Comparison of ENCODE assay signal across 13 cellular contexts in the genomic region with DNA sequence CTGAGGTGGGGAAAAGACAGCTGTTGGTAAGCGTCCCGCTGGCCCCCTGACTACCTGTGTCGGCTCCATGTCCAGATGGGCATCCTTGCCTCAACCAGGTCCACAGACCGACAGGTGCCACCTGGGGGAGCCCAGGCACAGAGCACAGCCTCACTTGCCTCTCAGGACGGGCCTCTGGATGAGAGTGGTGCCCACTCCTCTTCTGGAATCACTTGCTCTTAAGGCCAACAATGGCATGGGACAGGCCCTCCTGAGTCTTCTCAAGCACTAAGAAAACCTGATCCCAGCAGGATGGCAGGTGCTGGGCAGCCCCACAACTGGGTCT. TPM values are rescaled to one million over a fixed set of nuclear protein-coding genes. Genes with fewer than 3 reads are reported as not detected.
DNase-seq lines count a peak whose midpoint lies in the region; ATAC-seq and TF ChIP-seq lines count a peak whose summit lies in the region.
"Had no signal": no experiment of that assay in that cellular context is flagged by ENCODE, and none has a peak within 500 bp of the region (broad histone marks: within the 10 kb centered on the region; RNA-seq: fewer than 3 reads in every experiment).

No MANE protein-coding gene starts in this region.

- no peaks in the 10 kb centered on the region for H3K9me3 Mint-ChIP-seq in CD8-positive, alpha-beta T cell
- H3K9me3 Mint-ChIP-seq: memory B cell had no signal

- no peak overlapping the region for H3K4me3 ChIP-seq in CD8-positive, alpha-beta T cell (ENCODE audit: low read depth, low read length)
- H3K4me3 ChIP-seq in esophagus (ENCODE audit: low read depth in 1 of 2, low read length in 2 of 2) = no peak overlapping the region
- H3K4me3 ChIP-seq in skeletal muscle tissue (ENCODE audit: low read length in 3 of 3) = no peak overlapping the region

- peaks cover 32% of the 10 kb centered on the region for H3K4me1 Mint-ChIP-seq in CD8-positive, alpha-beta T cell (ENCODE audit: low read depth)

- peaks cover 9% of the 10 kb centered on the region for H3K4me1 ChIP-seq in CD8-positive, alpha-beta T cell (ENCODE audit: insufficient read depth, low read length)
- H3K4me1 ChIP-seq in esophagus (ENCODE audit: control insufficient read depth in 2 of 2, insufficient read depth in 2 of 2, low read length in 1 of 2) = peaks cover 16 to 38% of the 10 kb centered on the region in 2 donors
- H3K4me1 ChIP-seq in skeletal muscle tissue (ENCODE audit: control insufficient read depth in 3 of 3, insufficient read depth in 3 of 3, low read length in 3 of 3) = peaks cover 48 to 58% (median 55%) of the 10 kb centered on the region in 3 donors

- intact Hi-C loops in CD8-positive, alpha-beta T cell (cut with DNase I, micrococcal nuclease) = no loop called here

- POLR2A ChIA-PET in CD8-positive, alpha-beta T cell (lab: Charles Lee) = no interaction called here
- POLR2A ChIA-PET in RWPE1 (lab: Yijun Ruan, JAX; ENCODE audit: low non-redundant PET) = interaction anchor here (0.6 to 0.7 kb wide), 3 partner anchors 19 to 172 kb away, joined by 3 to 5 read pairs (median 3); no protein-coding TSS in a partner anchor

- H3K36me3 ChIP-seq in CD8-positive, alpha-beta T cell (ENCODE audit: insufficient read depth, low read length) = peaks cover 79% of the 10 kb centered on the region
- H3K36me3 ChIP-seq in esophagus (ENCODE audit: control insufficient read depth in 2 of 2, insufficient read depth in 2 of 2, low read length in 1 of 2) (peaks cover 19 to 77% of the 10 kb centered on the region in 2 donors), skeletal muscle tissue (ENCODE audit: control insufficient read depth in 3 of 3, insufficient read depth in 3 of 3, low read length in 3 of 3) (peaks cover 68 to 73% (median 73%) of the 10 kb centered on the region in 3 donors)

- DNase-seq in CD8-positive, alpha-beta T cell = peak in 1 of 7 experiments; percentile 20
- DNase-seq in RWPE1 (ENCODE audit: low spot score) = no peak
- no peak for DNase-seq in activated CD4-positive, CD25-positive, alpha-beta regulatory T cell (lab: John Stamatoyannopoulos, UW)
- DNase-seq in SIG-M5 treated with dmso at 0.1 percent for 504 hours (lab: John Stamatoyannopoulos, UW; ENCODE audit: unreplicated experiment) = no peak
- DNase-seq: activated effector memory CD4-positive, alpha-beta T cell treated with anti-CD3 and anti-CD28 coated beads, Interleukin-2, amount 50 U/mL, for 16 hours; NCI-H446; RPMI8226 had no signal

- no peaks in the 10 kb centered on the region for H3K27me3 Mint-ChIP-seq in CD8-positive, alpha-beta T cell (ENCODE audit: low read depth)
- H3K27me3 Mint-ChIP-seq: memory B cell had no signal

- no peaks in the 10 kb centered on the region for H3K9me3 ChIP-seq in CD8-positive, alpha-beta T cell (ENCODE audit: low read length)
- H3K9me3 ChIP-seq in esophagus (ENCODE audit: control insufficient read depth in 2 of 2, insufficient read depth in 1 of 2, low read depth in 1 of 2, low read length in 1 of 2) (no peaks in the 10 kb centered on the region), skeletal muscle tissue (ENCODE audit: control insufficient read depth in 3 of 3, low read length in 3 of 3) (no peaks in the 10 kb centered on the region)

- H3K36me3 Mint-ChIP-seq in CD8-positive, alpha-beta T cell = peaks cover 84% of the 10 kb centered on the region

- 54 to 65% methylated on average over 5 of the region's 5 CpGs for WGBS in esophagus, 2 donors

- H3K9ac ChIP-seq in skeletal muscle tissue (ENCODE audit: low read depth in 1 of 3, low read length in 3 of 3) = peak overlapping the region in 2 of 3 donors; percentile 51 to 66
- H3K9ac ChIP-seq: KMS-11 had no signal

- TF ChIP-seq CTCF in CD8-positive, alpha-beta T cell (IDR thresholded peaks at IDR 0.05) = no peak
- TF ChIP-seq CTCF in RWPE1 (conservative IDR thresholded peaks at IDR 0.05; ENCODE audit: low read depth) = no peak

- CTCF ChIA-PET in CD8-positive, alpha-beta T cell (lab: Charles Lee) = interaction anchor here (0.6 to 1.3 kb wide), 3 partner anchors 10 to 18 kb away, joined by 3 to 6 read pairs (median 3); no protein-coding TSS in a partner anchor
- CTCF ChIA-PET in RWPE1 (lab: Yijun Ruan, JAX) = interaction anchor here (0.7 kb wide), 1 partner anchor 216 kb away, joined by 3 read pairs; no protein-coding TSS in a partner anchor

- peak overlapping the region; percentile 22 for H3K27ac Mint-ChIP-seq in CD8-positive, alpha-beta T cell

- H3K27me3 ChIP-seq in CD8-positive, alpha-beta T cell (ENCODE audit: insufficient read depth, low read length) = no peaks in the 10 kb centered on the region
- H3K27me3 ChIP-seq in esophagus (ENCODE audit: control insufficient read depth in 1 of 2, insufficient read depth in 2 of 2, low read length in 2 of 2) (no peaks in the 10 kb centered on the region), skeletal muscle tissue (ENCODE audit: control insufficient read depth in 3 of 3, insufficient read depth in 3 of 3, low read length in 3 of 3) (no peaks in the 10 kb centered on the region)

- ATAC-seq in CD8-positive, alpha-beta T cell = no peak
- no peak for ATAC-seq in HG03442 (IDR thresholded peaks at IDR 0.05; ENCODE audit: unreplicated experiment)
- ATAC-seq in HG03139 (IDR thresholded peaks at IDR 0.05; ENCODE audit: unreplicated experiment) = no peak

- H3K27ac ChIP-seq in CD8-positive, alpha-beta T cell (ENCODE audit: low read depth, low read length) = no peak overlapping the region
- peak overlapping the region; percentile 99 for H3K27ac ChIP-seq in RWPE1
- peak overlapping the region; percentile 57 to 89 for H3K27ac ChIP-seq in esophagus (ENCODE audit: low read depth in 2 of 2, low read length in 1 of 2)
- peak overlapping the region; percentile 72 for H3K27ac ChIP-seq in skeletal muscle tissue (ENCODE audit: low read depth, low read length)
- H3K27ac ChIP-seq: KMS-11 had no signal

- no peak overlapping the region for H3K4me3 Mint-ChIP-seq in CD8-positive, alpha-beta T cell
- H3K4me3 Mint-ChIP-seq: memory B cell had no signal

RNA-seq across cellular contexts. Expression of a gene that starts 17.2 kb away (rescaled TPM):
- 100 to 1,000 TPM in 1 of 2 experiments, 10 to 100 TPM in 1; 94.0 to 103 TPM for total RNA-seq in CD8-positive, alpha-beta T cell
- 10 to 100 TPM; 17.5 to 41.0 TPM for polyA plus RNA-seq in esophagus
- 13.0 TPM for total RNA-seq in skeletal muscle tissue

RNA-seq across cellular contexts. Expression of a gene that starts 27.5 kb away (rescaled TPM):
- 100 to 1,000 TPM; 369 to 393 TPM for total RNA-seq in CD8-positive, alpha-beta T cell
- polyA plus RNA-seq in esophagus = 10 to 100 TPM; 63.7 to 79.6 TPM
- 21.4 TPM for total RNA-seq in skeletal muscle tissue

RNA-seq across cellular contexts. Expression of a gene that starts 33.4 kb away (rescaled TPM):
- total RNA-seq in CD8-positive, alpha-beta T cell = 100 to 1,000 TPM; 175 to 184 TPM
- 10 to 100 TPM; 16.3 to 33.7 TPM for polyA plus RNA-seq in esophagus
- total RNA-seq in skeletal muscle tissue = 11.5 TPM

Comparison
In these comparisons a context has a peak if more than half of its experiments do, and no peak if none do; other contexts are left out.
1. RNA of a gene that starts 27.5 kb away (total RNA-seq): 369 to 393 TPM in CD8-positive, alpha-beta T cell; 21.4 TPM in skeletal muscle tissue (single experiment); every median in the first group is over 10 times any median in the second.
2. RNA of a gene that starts 33.4 kb away (total RNA-seq): 175 to 184 TPM in CD8-positive, alpha-beta T cell; 11.5 TPM in skeletal muscle tissue (single experiment); every median in the first group is over 10 times any median in the second.